In the genomic region with DNA sequence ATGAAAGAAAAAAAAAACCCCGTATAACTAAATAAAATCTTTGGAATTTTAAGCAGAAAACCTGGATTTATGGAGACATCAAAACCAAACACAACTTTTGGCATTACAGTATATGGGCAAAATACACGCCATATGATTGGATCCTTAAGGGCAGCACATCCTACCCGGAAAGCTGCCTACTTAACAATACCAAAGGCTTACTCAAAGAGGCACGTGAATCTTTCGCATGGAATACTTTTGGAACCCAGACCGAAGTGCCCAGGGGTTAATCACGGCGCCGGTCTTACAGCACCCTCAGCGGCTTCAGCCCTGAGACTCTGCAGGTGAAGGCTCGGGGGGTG, we compare ENCODE assay signal across 8 cellular contexts. TPM values are rescaled to one million over a fixed set of nuclear protein-coding genes. Genes with fewer than 3 reads are reported as not detected.
DNase-seq lines count a peak whose midpoint lies in the region; ATAC-seq, FAIRE-seq and TF ChIP-seq lines count a peak whose summit lies in the region.

No MANE protein-coding gene starts in this region.

- H3K9ac ChIP-seq in astrocyte (ENCODE audit: low read length) = peak overlapping the region; percentile 83

- no peaks in the 10 kb centered on the region for H3K9me3 ChIP-seq in astrocyte (ENCODE audit: insufficient read depth, low read depth, low read length)

- H3K27ac Mint-ChIP-seq in astrocyte (ENCODE audit: unreplicated experiment) = peak overlapping the region; percentile 87
- H3K27ac Mint-ChIP-seq in immature natural killer cell = peak overlapping the region in 5 of 6 donors; percentile 25 to 75 (median 47)
- peak overlapping the region in 1 of 2 donors; percentile 30 for H3K27ac Mint-ChIP-seq in stimulated activated naive CD8-positive, alpha-beta T cell treated with anti-CD3 and anti-CD28 coated beads, Interleukin-15, amount 100 ng/mL, for 72 hours

- no peak for FAIRE-seq in astrocyte (lab: Jason Lieb, UNC)

- H3K4me3 ChIP-seq in ACC112 (ENCODE audit: low read depth, low read length) (peak overlapping the region; percentile 92), HL-60 (replicated peaks; ENCODE audit: insufficient read depth, low read length) (peak overlapping the region; percentile 80), astrocyte (ENCODE audit: insufficient read depth, low read depth, low read length) (peak overlapping the region; percentile 75)

- peak overlapping the region; percentile 91 for H2AFZ ChIP-seq in ACC112 (ENCODE audit: low read length, unreplicated experiment)
- H2AFZ ChIP-seq in astrocyte (ENCODE audit: low read depth, low read length) = peak overlapping the region; percentile 86

- peaks cover 3% of the 10 kb centered on the region; the same call in 1 of the 2 replicates for H3K36me3 ChIP-seq in ACC112 (ENCODE audit: insufficient read depth, low read length)
- H3K36me3 ChIP-seq in astrocyte (ENCODE audit: insufficient read depth, low read length) = no peaks in the 10 kb centered on the region

- H3K4me2 ChIP-seq in astrocyte (ENCODE audit: low read length) = peak overlapping the region; percentile 95

- peak overlapping the region; percentile 86 for H3K4me3 Mint-ChIP-seq in astrocyte (ENCODE audit: unreplicated experiment)
- peak overlapping the region; percentile 82 to 94 (median 89) for H3K4me3 Mint-ChIP-seq in immature natural killer cell
- peak overlapping the region; percentile 87 to 89 for H3K4me3 Mint-ChIP-seq in stimulated activated naive CD8-positive, alpha-beta T cell treated with anti-CD3 and anti-CD28 coated beads, Interleukin-15, amount 100 ng/mL, for 72 hours

- no peaks in the 10 kb centered on the region for H3K27me3 Mint-ChIP-seq in astrocyte (ENCODE audit: low read depth, unreplicated experiment)
- H3K27me3 Mint-ChIP-seq in immature natural killer cell (ENCODE audit: low read depth in 3 of 3) = peaks cover 4 to 22% (median 8%) of the 10 kb centered on the region in 3 donors
- peaks cover 62% of the 10 kb centered on the region for H3K27me3 Mint-ChIP-seq in stimulated activated naive CD8-positive, alpha-beta T cell treated with anti-CD3 and anti-CD28 coated beads, Interleukin-15, amount 100 ng/mL, for 72 hours

- H3K27ac ChIP-seq in ACC112 (ENCODE audit: low read depth, low read length) (peak overlapping the region; percentile 44), HL-60 (replicated peaks) (peak overlapping the region; percentile 71), astrocyte (ENCODE audit: low read depth, low read length) (peak overlapping the region; percentile 59)

- H3K4me1 ChIP-seq in ACC112 (ENCODE audit: control insufficient read depth, insufficient read depth, low read length, unreplicated experiment) = peaks cover 16% of the 10 kb centered on the region
- peaks cover 7% of the 10 kb centered on the region for H3K4me1 ChIP-seq in astrocyte (ENCODE audit: insufficient read depth, low read length)

- H3K9me3 Mint-ChIP-seq in astrocyte (ENCODE audit: unreplicated experiment) (peaks cover 2% of the 10 kb centered on the region), immature natural killer cell (no peaks in the 10 kb centered on the region)
- no peaks in the 10 kb centered on the region for H3K9me3 Mint-ChIP-seq in stimulated activated naive CD8-positive, alpha-beta T cell treated with anti-CD3 and anti-CD28 coated beads, Interleukin-15, amount 100 ng/mL, for 72 hours

- H3K27me3 ChIP-seq in ACC112 (ENCODE audit: insufficient read depth, low read length) (no peaks in the 10 kb centered on the region), HL-60 (ENCODE audit: insufficient read depth, poor library complexity, severe bottlenecking) (no peaks in the 10 kb centered on the region), astrocyte (ENCODE audit: insufficient read depth, low read length) (no peaks in the 10 kb centered on the region)

- H4K20me1 ChIP-seq in astrocyte (ENCODE audit: insufficient read depth, low read length) = no peaks in the 10 kb centered on the region

- H3K4me1 Mint-ChIP-seq in astrocyte (ENCODE audit: low read depth, unreplicated experiment) (peaks cover 7% of the 10 kb centered on the region), immature natural killer cell (peaks cover 13 to 23% of the 10 kb centered on the region in 2 donors)
- H3K4me1 Mint-ChIP-seq in stimulated activated naive CD8-positive, alpha-beta T cell treated with anti-CD3 and anti-CD28 coated beads, Interleukin-15, amount 100 ng/mL, for 72 hours = peaks cover 21% of the 10 kb centered on the region

- H3K79me2 ChIP-seq in ACC112 (ENCODE audit: control insufficient read depth, insufficient read depth, low read length, unreplicated experiment) = peaks cover 6% of the 10 kb centered on the region
- no peaks in the 10 kb centered on the region for H3K79me2 ChIP-seq in astrocyte (ENCODE audit: insufficient read depth, low read length)

- peak; percentile 70 for ATAC-seq in GM18907 (IDR thresholded peaks at IDR 0.05; ENCODE audit: unreplicated experiment)
- no peak for ATAC-seq in stimulated activated naive CD8-positive, alpha-beta T cell treated with anti-CD3 and anti-CD28 coated beads, Interleukin-15, amount 100 ng/mL, for 72 hours

- H3K36me3 Mint-ChIP-seq in astrocyte (ENCODE audit: low read depth, unreplicated experiment) (peaks cover 1% of the 10 kb centered on the region), immature natural killer cell (peaks cover 0 to 4% (median 3%) of the 10 kb centered on the region in 3 donors)

- DNase-seq in HL-60 (ENCODE audit: low read depth in 1 of 2, low spot score in 1 of 2) (peak in 1 of 2 experiments; percentile 24), astrocyte (ENCODE audit: low read depth) (peak; percentile 32), immature natural killer cell (no peak), NCI-H2029 treated with DMSO at 0.1 percent for 48 hours (lab: John Stamatoyannopoulos, UW) (no peak)
- DNase-seq in stimulated activated naive CD8-positive, alpha-beta T cell treated with anti-CD3 and anti-CD28 coated beads, Interleukin-15, amount 100 ng/mL, for 72 hours = no peak
- DNase-seq in activated CD8-positive, alpha-beta memory T cell treated with anti-CD3 and anti-CD28 coated beads, Interleukin-2, amount 50 U/mL, for 4 hours = no peak

- TF ChIP-seq CTCF in HL-60 (IDR thresholded peaks at IDR 0.05; ENCODE audit: insufficient read depth, low read length) (no peak), astrocyte (IDR thresholded peaks at IDR 0.05; ENCODE audit: insufficient read depth, low read depth, low read length) (no peak)

RNA-seq across cellular contexts. Expression of gene CCDC169, which starts 0.4 kb away (rescaled TPM):
- total RNA-seq in astrocyte = 0.62 and 0.98 TPM in 2 replicates
- not detected for polyA plus RNA-seq in immature natural killer cell

RNA-seq across cellular contexts. Expression of gene SPART, which starts 49.0 kb away (rescaled TPM):
- 47.7 and 50.6 TPM in 2 replicates for total RNA-seq in astrocyte
- 10 to 100 TPM; 18.4 to 55.4 (median 48.7) TPM for polyA plus RNA-seq in immature natural killer cell
